Comparison of ENCODE assay signal across 8 cellular contexts in the genomic region with DNA sequence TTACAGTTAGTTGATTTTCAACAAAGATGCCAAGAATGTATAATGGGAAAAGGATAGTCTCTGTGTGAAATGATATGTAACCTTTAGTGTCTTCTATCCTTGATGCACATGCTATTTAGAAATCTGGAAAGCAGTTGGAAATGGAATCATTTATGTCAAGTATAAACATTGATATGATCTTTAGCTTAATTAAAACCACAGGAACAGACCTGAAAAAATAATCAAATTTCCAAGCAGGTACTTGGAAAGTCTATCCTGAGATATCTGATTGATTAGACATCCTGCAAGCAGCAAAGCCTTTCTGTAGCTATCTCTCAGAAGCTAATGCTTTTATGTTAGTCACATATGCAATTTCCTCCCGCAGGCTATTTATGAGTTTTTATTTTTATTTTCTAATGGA. TPM values are rescaled to one million over a fixed set of nuclear protein-coding genes. Genes with fewer than 3 reads are reported as not detected.
"Had no signal": no experiment of that assay in that cellular context is flagged by ENCODE, and none has a peak within 500 bp of the region (broad histone marks: within the 10 kb centered on the region; RNA-seq: fewer than 3 reads in every experiment).

No MANE protein-coding gene starts in this region.

- H3K4me3 ChIP-seq: GM23248, HAP-1 had no signal

- H3K4me1 Mint-ChIP-seq: IgD-negative memory B cell had no signal

- H3K36me3 ChIP-seq: HAP-1 had no signal

- H2AFZ ChIP-seq: GM23248 had no signal

- H3K9ac ChIP-seq: GM23248 had no signal

- H3K4me3 Mint-ChIP-seq: HFFc6, IgD-negative memory B cell had no signal

- H3K27ac Mint-ChIP-seq: HFFc6, IgD-negative memory B cell had no signal

- H3K9me3 Mint-ChIP-seq: HFFc6, IgD-negative memory B cell had no signal

- DNase-seq: GM23248, GOT3, H7, HFFc6 had no signal

- H3K27ac ChIP-seq: GM23248, HL-60 had no signal

- H3K9me3 ChIP-seq: HAP-1 had no signal

- H3K36me3 Mint-ChIP-seq: IgD-negative memory B cell had no signal

RNA-seq across cellular contexts. Expression of a gene that starts 24.4 kb away (rescaled TPM):
- polyA plus RNA-seq: HepG2 had no signal
